ENCODE assay signal across 1 cellular context in the genomic region with DNA sequence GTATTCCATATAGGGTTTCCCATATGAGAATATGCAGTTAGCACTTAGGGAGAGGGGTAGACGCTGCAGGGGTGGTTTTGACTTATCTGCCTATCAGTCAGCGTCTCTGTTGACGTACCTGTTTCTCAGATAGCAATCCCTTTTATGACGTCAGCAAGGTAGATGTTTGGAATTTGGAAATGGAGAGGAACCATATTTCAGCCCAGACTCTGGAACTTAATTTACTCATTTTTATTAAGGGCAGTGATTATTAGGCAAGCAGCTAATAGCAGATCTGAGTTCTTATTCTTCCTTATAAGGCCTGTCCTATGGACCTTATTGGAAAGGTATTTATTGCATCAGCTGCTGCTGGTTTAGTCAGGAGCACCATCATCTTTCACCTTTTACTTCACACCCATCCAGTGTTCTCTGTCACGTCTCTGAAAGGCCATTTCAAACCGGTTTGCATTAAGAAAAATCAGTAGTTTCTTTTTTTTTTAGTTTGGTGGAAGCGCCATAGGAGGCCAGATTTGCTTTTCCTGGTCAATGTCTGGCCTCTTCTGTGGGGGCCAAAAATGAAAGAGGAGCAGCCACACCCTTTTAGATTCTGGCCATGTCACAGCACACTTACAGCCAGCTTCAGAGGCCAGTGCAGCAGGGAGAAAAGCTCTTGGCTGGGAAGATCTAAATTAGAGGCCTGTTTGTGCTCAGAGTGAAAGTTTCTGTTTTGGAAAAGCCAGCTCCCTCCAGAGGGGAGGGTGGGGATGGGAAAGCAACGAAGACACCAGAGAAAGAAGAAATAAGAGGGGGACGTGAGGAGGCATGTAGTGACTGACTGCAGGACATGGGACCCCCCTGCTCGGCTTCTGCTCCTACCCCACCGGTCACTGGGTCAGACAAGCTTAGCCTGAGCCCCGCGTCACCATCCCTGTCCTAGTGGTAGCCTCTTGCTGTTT.
TF ChIP-seq lines count a peak whose summit lies in the region.

No MANE protein-coding gene starts in this region.

TF ChIP-seq in IMR-90, 13 proteins besides CTCF, POLR2A, EP300 and RAD21:
- no peak for TF ChIP-seq BHLHE40 (IDR thresholded peaks at IDR 0.05; ENCODE audit: low read depth, low read length)
- TF ChIP-seq SMC3 (IDR thresholded peaks at IDR 0.05; ENCODE audit: low read depth, low read length): no peak
